In genomic region chrX:49072712-49073095, GRCh38 we compare ENCODE assay signal across 8 cellular contexts. TPM values are rescaled to one million over a fixed set of nuclear protein-coding genes. Genes with fewer than 3 reads are reported as not detected.
DNase-seq lines count a peak whose midpoint lies in the region.
"Had no signal": no experiment of that assay in that cellular context is flagged by ENCODE, and none has a peak within 500 bp of the region (broad histone marks: within the 10 kb centered on the region; RNA-seq: fewer than 3 reads in every experiment).

No MANE protein-coding gene starts in this region.

- no peak for DNase-seq in CD8-positive, alpha-beta memory T cell
- no peak for DNase-seq in activated T-helper 1 cell treated with anti-CD3 and anti-CD28 coated beads, Interleukin-12 subunit alpha, Interleukin-12 subunit beta, Interleukin-2, Interleukin-4 antibody, amounts not matched to agents 30 ng/mL and 10 ng/mL and 1 ng/mL, durations not matched to agents 14 hours and 24 hours and 36 hours (ENCODE audit: low spot score)
- DNase-seq in activated CD8-positive, alpha-beta memory T cell treated with anti-CD3 and anti-CD28 coated beads for 24 hours = no peak
- DNase-seq in NCI-H2081 (lab: John Stamatoyannopoulos, UW) = no peak
- DNase-seq in retina = no peak
- DNase-seq: Kasumi-1, spleen had no signal

- H3K9me3 Mint-ChIP-seq in CD8-positive, alpha-beta memory T cell = no peaks in the 10 kb centered on the region
- no peaks in the 10 kb centered on the region for H3K9me3 Mint-ChIP-seq in activated T-helper 1 cell treated with anti-CD3 and anti-CD28 coated beads, Interleukin-12 subunit alpha, Interleukin-12 subunit beta, Interleukin-2, Interleukin-4 antibody, amounts not matched to agents 30 ng/mL and 10 ng/mL and 1 ng/mL, durations not matched to agents 14 hours and 24 hours and 36 hours

- H3K27ac ChIP-seq in CD8-positive, alpha-beta memory T cell (ENCODE audit: low read depth, low read length) = no peak overlapping the region
- H3K27ac ChIP-seq in muscle layer of duodenum (ENCODE audit: low read length) = no peak overlapping the region

- POLR2A ChIA-PET in CD8-positive, alpha-beta memory T cell (lab: Charles Lee) = no interaction called here

- H3K36me3 ChIP-seq in CD8-positive, alpha-beta memory T cell (ENCODE audit: insufficient read depth, low read length) = no peaks in the 10 kb centered on the region
- H3K36me3 ChIP-seq in muscle layer of duodenum (ENCODE audit: control insufficient read depth in 1 of 2, insufficient read depth in 2 of 2, low read length in 2 of 2) = peaks cover 5 to 21% of the 10 kb centered on the region in 2 donors

- intact Hi-C loops in activated T-helper 1 cell treated with anti-CD3 and anti-CD28 coated beads, Interleukin-12 subunit alpha, Interleukin-12 subunit beta, Interleukin-2, Interleukin-4 antibody, amounts not matched to agents 30 ng/mL and 10 ng/mL and 1 ng/mL, durations not matched to agents 14 hours and 24 hours and 36 hours (cut with micrococcal nuclease) = loop anchor here (5.0 kb wide), 1 partner anchor 595 kb away; the partner anchor contains the start of gene FTSJ1

- CTCF ChIA-PET in CD8-positive, alpha-beta memory T cell (lab: Charles Lee) = no interaction called here

- H3K4me3 Mint-ChIP-seq in CD8-positive, alpha-beta memory T cell = peak overlapping the region; percentile 82 to 92 (median 86)
- H3K4me3 Mint-ChIP-seq in activated T-helper 1 cell treated with anti-CD3 and anti-CD28 coated beads, Interleukin-12 subunit alpha, Interleukin-12 subunit beta, Interleukin-2, Interleukin-4 antibody, amounts not matched to agents 30 ng/mL and 10 ng/mL and 1 ng/mL, durations not matched to agents 14 hours and 24 hours and 36 hours = peak overlapping the region; percentile 84

- H3K9me3 ChIP-seq in CD8-positive, alpha-beta memory T cell (ENCODE audit: low read length) = no peaks in the 10 kb centered on the region
- no peaks in the 10 kb centered on the region for H3K9me3 ChIP-seq in muscle layer of duodenum (ENCODE audit: control insufficient read depth in 1 of 2, low read length in 2 of 2)
- H3K9me3 ChIP-seq: spleen had no signal

- H3K27me3 Mint-ChIP-seq in CD8-positive, alpha-beta memory T cell = peaks cover 0 to 6% of the 10 kb centered on the region in 2 donors
- H3K27me3 Mint-ChIP-seq in activated T-helper 1 cell treated with anti-CD3 and anti-CD28 coated beads, Interleukin-12 subunit alpha, Interleukin-12 subunit beta, Interleukin-2, Interleukin-4 antibody, amounts not matched to agents 30 ng/mL and 10 ng/mL and 1 ng/mL, durations not matched to agents 14 hours and 24 hours and 36 hours (ENCODE audit: insufficient read depth) = no peaks in the 10 kb centered on the region

- H3K27ac Mint-ChIP-seq in CD8-positive, alpha-beta memory T cell = peak overlapping the region; percentile 29 to 96 (median 92)
- peak overlapping the region; percentile 74 for H3K27ac Mint-ChIP-seq in activated T-helper 1 cell treated with anti-CD3 and anti-CD28 coated beads, Interleukin-12 subunit alpha, Interleukin-12 subunit beta, Interleukin-2, Interleukin-4 antibody, amounts not matched to agents 30 ng/mL and 10 ng/mL and 1 ng/mL, durations not matched to agents 14 hours and 24 hours and 36 hours

- no peak overlapping the region for H3K4me3 ChIP-seq in CD8-positive, alpha-beta memory T cell (ENCODE audit: low read length)
- peak overlapping the region; percentile 65 to 78 for H3K4me3 ChIP-seq in muscle layer of duodenum (ENCODE audit: low read depth in 1 of 2, low read length in 2 of 2)

- H3K4me1 ChIP-seq in CD8-positive, alpha-beta memory T cell (ENCODE audit: insufficient read depth, low read length) = peaks cover 8% of the 10 kb centered on the region
- H3K4me1 ChIP-seq in muscle layer of duodenum (ENCODE audit: control insufficient read depth in 1 of 2, insufficient read depth in 2 of 2, low read length in 2 of 2) = peaks cover 0 to 8% of the 10 kb centered on the region in 2 donors

- H3K4me1 Mint-ChIP-seq in CD8-positive, alpha-beta memory T cell = peaks cover 8 to 18% (median 17%) of the 10 kb centered on the region in 3 donors
- H3K4me1 Mint-ChIP-seq in activated T-helper 1 cell treated with anti-CD3 and anti-CD28 coated beads, Interleukin-12 subunit alpha, Interleukin-12 subunit beta, Interleukin-2, Interleukin-4 antibody, amounts not matched to agents 30 ng/mL and 10 ng/mL and 1 ng/mL, durations not matched to agents 14 hours and 24 hours and 36 hours (ENCODE audit: low read depth) = peaks cover 6% of the 10 kb centered on the region

- H3K36me3 Mint-ChIP-seq in CD8-positive, alpha-beta memory T cell = peaks cover 0 to 35% (median 0%) of the 10 kb centered on the region in 3 donors
- H3K36me3 Mint-ChIP-seq in activated T-helper 1 cell treated with anti-CD3 and anti-CD28 coated beads, Interleukin-12 subunit alpha, Interleukin-12 subunit beta, Interleukin-2, Interleukin-4 antibody, amounts not matched to agents 30 ng/mL and 10 ng/mL and 1 ng/mL, durations not matched to agents 14 hours and 24 hours and 36 hours (ENCODE audit: low read depth) = peaks cover 25% of the 10 kb centered on the region

- H3K27me3 ChIP-seq in CD8-positive, alpha-beta memory T cell (ENCODE audit: insufficient read depth, low read length, poor library complexity, severe bottlenecking) = no peaks in the 10 kb centered on the region
- no peaks in the 10 kb centered on the region for H3K27me3 ChIP-seq in muscle layer of duodenum (ENCODE audit: low read depth, low read length)
- H3K27me3 ChIP-seq: spleen had no signal

RNA-seq across cellular contexts. Expression of gene PRAF2, which starts 1.1 kb away (rescaled TPM):
- 10 to 100 TPM; 13.1 to 14.5 TPM for total RNA-seq in CD8-positive, alpha-beta memory T cell
- polyA plus RNA-seq in CD8-positive, alpha-beta memory T cell = 62.6 TPM
- 14.9 and 15.4 TPM in 2 replicates for total RNA-seq in activated T-helper 1 cell treated with anti-CD3 and anti-CD28 coated beads, Interleukin-12 subunit alpha, Interleukin-12 subunit beta, Interleukin-2, Interleukin-4 antibody, amounts not matched to agents 30 ng/mL and 10 ng/mL and 1 ng/mL, durations not matched to agents 14 hours and 24 hours and 36 hours

RNA-seq across cellular contexts. Expression of gene WDR45, which starts 7.0 kb away (rescaled TPM):
- total RNA-seq in CD8-positive, alpha-beta memory T cell = 10 to 100 TPM; 41.4 to 46.2 TPM
- polyA plus RNA-seq in CD8-positive, alpha-beta memory T cell = 56.9 TPM
- total RNA-seq in activated T-helper 1 cell treated with anti-CD3 and anti-CD28 coated beads, Interleukin-12 subunit alpha, Interleukin-12 subunit beta, Interleukin-2, Interleukin-4 antibody, amounts not matched to agents 30 ng/mL and 10 ng/mL and 1 ng/mL, durations not matched to agents 14 hours and 24 hours and 36 hours = 49.1 and 53.0 TPM in 2 replicates

RNA-seq across cellular contexts. Expression of gene CCDC120, which starts 13.9 kb away (rescaled TPM):
- 1 to 10 TPM; 5.1 to 5.4 TPM for total RNA-seq in CD8-positive, alpha-beta memory T cell
- 1.5 TPM for polyA plus RNA-seq in CD8-positive, alpha-beta memory T cell
- total RNA-seq in activated T-helper 1 cell treated with anti-CD3 and anti-CD28 coated beads, Interleukin-12 subunit alpha, Interleukin-12 subunit beta, Interleukin-2, Interleukin-4 antibody, amounts not matched to agents 30 ng/mL and 10 ng/mL and 1 ng/mL, durations not matched to agents 14 hours and 24 hours and 36 hours = 4.4 and 5.1 TPM in 2 replicates

RNA-seq across cellular contexts. Expression of gene TFE3, which starts 29.5 kb away (rescaled TPM):
- total RNA-seq in CD8-positive, alpha-beta memory T cell = 10 to 100 TPM; 32.4 to 35.4 TPM
- 7.7 TPM for polyA plus RNA-seq in CD8-positive, alpha-beta memory T cell
- 34.4 and 37.0 TPM in 2 replicates for total RNA-seq in activated T-helper 1 cell treated with anti-CD3 and anti-CD28 coated beads, Interleukin-12 subunit alpha, Interleukin-12 subunit beta, Interleukin-2, Interleukin-4 antibody, amounts not matched to agents 30 ng/mL and 10 ng/mL and 1 ng/mL, durations not matched to agents 14 hours and 24 hours and 36 hours

RNA-seq across cellular contexts. Expression of gene GPKOW, which starts 50.8 kb away (rescaled TPM):
- 10 to 100 TPM; 20.4 to 23.3 TPM for total RNA-seq in CD8-positive, alpha-beta memory T cell
- polyA plus RNA-seq in CD8-positive, alpha-beta memory T cell = 31.8 TPM
- total RNA-seq in activated T-helper 1 cell treated with anti-CD3 and anti-CD28 coated beads, Interleukin-12 subunit alpha, Interleukin-12 subunit beta, Interleukin-2, Interleukin-4 antibody, amounts not matched to agents 30 ng/mL and 10 ng/mL and 1 ng/mL, durations not matched to agents 14 hours and 24 hours and 36 hours = 26.6 and 28.1 TPM in 2 replicates
